Comparison of ENCODE assay signal across 2 cellular contexts in genomic region chrX:8913665-8914409, GRCh38.
A peak's percentile ranks its signal among the peaks of the same experiment; 100 is the strongest.
TF ChIP-seq lines count a peak whose summit lies in the region.

No MANE protein-coding gene starts in this region.

TF ChIP-seq in liver, 16 proteins besides CTCF, POLR2A, EP300 and RAD21 (continued from another document):
- TF ChIP-seq REST (IDR thresholded peaks at IDR 0.05) (no peak), MAX (IDR thresholded peaks at IDR 0.05) (peak; percentile 18), EGR1 (IDR thresholded peaks at IDR 0.05; ENCODE audit: low read depth in 2 of 2) (no peak), HNF4A (conservative IDR thresholded peaks at IDR 0.05) (peak; percentile 82 to 92), ATF3 (IDR thresholded peaks at IDR 0.05) (peak; percentile 81), RXRA (IDR thresholded peaks at IDR 0.05) (peak; percentile 50 to 56), FOXA1 (IDR thresholded peaks at IDR 0.05) (no peak), HNF4G (IDR thresholded peaks at IDR 0.05) (peak; percentile 55), NR2F2 (IDR thresholded peaks at IDR 0.05) (no peak), GABPA (IDR thresholded peaks at IDR 0.05 in 1 of 2, conservative IDR thresholded peaks at IDR 0.05 in 1 of 2) (no peak), YY1 (IDR thresholded peaks at IDR 0.05) (no peak), SP1 (IDR thresholded peaks at IDR 0.05) (peak; percentile 92), FOXA2 (IDR thresholded peaks at IDR 0.05) (no peak)

TF ChIP-seq in HepG2, 621 proteins besides CTCF, POLR2A, EP300 and RAD21 (continued from another document):
- TF ChIP-seq ZBTB40 (IDR thresholded peaks at IDR 0.05), result no peak
- no peak for TF ChIP-seq ZBTB40 (CRISPR knock-in tag; IDR thresholded peaks at IDR 0.05)
- no peak for TF ChIP-seq SIN3A (IDR thresholded peaks at IDR 0.05; ENCODE audit: borderline replicate concordance, low read depth, low read length)
- no peak for TF ChIP-seq HOMEZ (CRISPR knock-in tag; IDR thresholded peaks at IDR 0.05; ENCODE audit: low read depth)
- no peak for TF ChIP-seq ELF4 (CRISPR knock-in tag; IDR thresholded peaks at IDR 0.05; ENCODE audit: borderline replicate concordance)
- TF ChIP-seq YEATS2 (CRISPR knock-in tag; IDR thresholded peaks at IDR 0.05; ENCODE audit: borderline replicate concordance), result no peak
- TF ChIP-seq ZSCAN5A (CRISPR knock-in tag; IDR thresholded peaks at IDR 0.05; ENCODE audit: borderline replicate concordance), result no peak
